ENCODE assay signal across 2 cellular contexts in the genomic region with DNA sequence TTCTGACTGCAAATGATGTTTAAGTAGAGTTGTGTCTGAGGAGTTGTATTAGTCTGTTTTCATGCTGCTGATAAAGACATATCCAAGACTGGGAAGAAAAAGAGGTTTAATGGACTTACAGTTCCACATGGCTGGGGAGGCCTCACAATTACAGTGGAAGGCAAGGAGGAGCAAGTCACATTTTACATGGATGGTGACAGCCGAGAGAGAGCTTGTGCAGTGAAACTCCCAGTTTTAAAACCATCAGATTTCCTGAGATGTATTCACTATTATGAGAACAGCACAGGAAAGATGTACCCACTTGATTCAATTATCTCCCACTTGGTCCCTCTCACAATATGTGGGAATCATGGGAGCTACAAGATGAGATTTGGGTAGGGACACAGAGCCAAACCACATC.
A peak's percentile ranks its signal among the peaks of the same experiment; 100 is the strongest.
DNase-seq lines count a peak whose midpoint lies in the region; ATAC-seq, FAIRE-seq and TF ChIP-seq lines count a peak whose summit lies in the region.
"Not testable (repeated sequence)": the region's sequence is repeated elsewhere in the genome, so short reads cannot be mapped to it uniquely, and the experiment has no call there.

No MANE protein-coding gene starts in this region.

- H3K36me3 ChIP-seq in HEK293 (ENCODE audit: control insufficient read depth in 2 of 2, insufficient read depth in 1 of 2, low read length in 2 of 2) = not testable (repeated sequence)
- H3K36me3 ChIP-seq in K562 (ENCODE audit: control insufficient read depth, insufficient read depth, low read length) = peaks cover 11% of the 10 kb centered on the region; the same call in 2 of the 3 replicates

- in situ Hi-C loops in K562 (cut with MboI) = not testable (repeated sequence)

- TF ChIP-seq CTCF in HEK293 (tag by site-specific recombination; IDR thresholded peaks at IDR 0.05); K562 (IDR thresholded peaks at IDR 0.05 in 2 of 3, conservative IDR thresholded peaks at IDR 0.05 in 1 of 3; ENCODE audit: insufficient read depth in 2 of 3, low read depth in 1 of 3, low read length in 3 of 3): not testable (repeated sequence)

- H3K27me3 ChIP-seq in K562 (ENCODE audit: control insufficient read depth in 2 of 2, insufficient read depth in 2 of 2, low read length in 2 of 2) = not testable (repeated sequence)

- H3K27ac ChIP-seq in HEK293 (ENCODE audit: extremely low read depth, low read depth, low read length); K562 (ENCODE audit: extremely low read depth, low read depth, low read length): not testable (repeated sequence)

- 92% methylated on average over 1 of the region's 1 CpG for WGBS in K562 (ENCODE audit: insufficient coverage, low coverage, missing lambda C conversion rate)

- not testable (repeated sequence) for BruUV-seq in K562 (replicated peaks; lab: Mats Ljungman, UMichigan)

- POLR2A ChIA-PET in HEK293 (lab: Yijun Ruan, JAX); K562 (lab: Yijun Ruan, JAX): not testable (repeated sequence)

- H3K9me3 ChIP-seq in HEK293 (ENCODE audit: control insufficient read depth, insufficient read depth, low read depth, low read length) = not testable (repeated sequence)
- H3K9me3 ChIP-seq in K562 (replicated peaks; ENCODE audit: control insufficient read depth, insufficient read depth, low read depth, low read length) = peaks cover 13% of the 10 kb centered on the region

- not testable (repeated sequence) for H2AFZ ChIP-seq in K562 (ENCODE audit: low read depth, low read length)

- not testable (repeated sequence) for DNase-seq in K562 (ENCODE audit: extremely low read depth in 1 of 4, low spot score in 3 of 4)

- TF ChIP-seq POLR2A in K562 (conservative IDR thresholded peaks at IDR 0.05) = not testable (repeated sequence)

- FAIRE-seq in K562 (lab: Jason Lieb, UNC) = not testable (repeated sequence)

- TF ChIP-seq EP300 in K562 (IDR thresholded peaks at IDR 0.05; ENCODE audit: low read length) = not testable (repeated sequence)

- intact Hi-C loops in K562 (cut with micrococcal nuclease) = loop anchor here (10.0 kb wide), 3 partner anchors 182 to 288 kb away; no protein-coding TSS in a partner anchor

- H4K20me1 ChIP-seq in K562 (replicated peaks; ENCODE audit: control insufficient read depth, insufficient read depth, low read length) = not testable (repeated sequence)

- H3K9me1 ChIP-seq in K562 (ENCODE audit: control insufficient read depth, insufficient read depth, low read length) = not testable (repeated sequence)

- H3K79me2 ChIP-seq in K562 (ENCODE audit: control insufficient read depth, insufficient read depth, low read length) = not testable (repeated sequence)

- H3K4me1 ChIP-seq in HEK293 (ENCODE audit: control insufficient read depth, insufficient read depth, low read length) = not testable (repeated sequence)
- H3K4me1 ChIP-seq in K562 (replicated peaks in 1 of 2; ENCODE audit: control insufficient read depth in 2 of 2, insufficient read depth in 2 of 2, low read length in 2 of 2) = peaks cover 0 to 20% of the 10 kb centered on the region in 2 experiments; a peak in 3 of 5 replicates

- H3K4me3 ChIP-seq in HEK293 (ENCODE audit: low read depth, low read length); K562: not testable (repeated sequence)

- TF ChIP-seq RAD21 in K562 (CRISPR knock-in tag; conservative IDR thresholded peaks at IDR 0.05 in 1 of 2, IDR thresholded peaks at IDR 0.05 in 1 of 2) = not testable (repeated sequence)

- H3K4me2 ChIP-seq in K562 (ENCODE audit: insufficient read depth, low read length) = not testable (repeated sequence)

- not testable (repeated sequence) for H3K9ac ChIP-seq in K562 (ENCODE audit: insufficient read depth in 1 of 2, low read depth in 2 of 2, low read length in 2 of 2)

- not testable (repeated sequence) for ATAC-seq in K562

- CTCF ChIA-PET in HEK293 (lab: Yijun Ruan, JAX); K562 (lab: Yijun Ruan, JAX; ENCODE audit: low intra/inter-chr PET ratio): not testable (repeated sequence)

TF ChIP-seq in HEK293, 187 proteins besides CTCF, POLR2A, EP300 and RAD21:
- peak; percentile 70 for TF ChIP-seq SETDB1 (IDR thresholded peaks at IDR 0.05; ENCODE audit: insufficient read length, low read length)

TF ChIP-seq in K562, 482 proteins besides CTCF, POLR2A, EP300 and RAD21:
- TF ChIP-seq ZNF431 (CRISPR knock-in tag; IDR thresholded peaks at IDR 0.05) (peak; percentile 95), CC2D1A (IDR thresholded peaks at IDR 0.05) (peak; percentile 48; the same call in 1 of the 2 replicates), CHAMP1 (IDR thresholded peaks at IDR 0.05) (peak; percentile 68; the same call in 1 of the 2 replicates)
